14 cellular contexts compared by ENCODE assay signal in genomic region chr3:13264468-13264795, GRCh38.
"Had no signal": no experiment of that assay in that cellular context is flagged by ENCODE, and none has a peak within 500 bp of the region (broad histone marks: within the 10 kb centered on the region; RNA-seq: fewer than 3 reads in every experiment).

No MANE protein-coding gene starts in this region.

- H3K27me3 ChIP-seq: colonic mucosa, upper lobe of left lung had no signal

- H3K4me1 ChIP-seq: colonic mucosa, upper lobe of left lung had no signal

- H3K27ac ChIP-seq: colonic mucosa, neutrophil had no signal

- H3K36me3 ChIP-seq: colonic mucosa, neutrophil, upper lobe of left lung had no signal

- H3K9me3 ChIP-seq: colonic mucosa, neutrophil had no signal

- DNase-seq: activated CD4-positive, alpha-beta T cell treated with anti-CD3 and anti-CD28 coated beads, Interleukin-2, amount 50 U/mL, for 1 hour; activated naive CD4-positive, alpha-beta T cell treated with anti-CD3 and anti-CD28 coated beads, Interleukin-2, amount 50 U/mL, for 16 hours; activated T-cell treated with anti-CD3 and anti-CD28 coated beads, Interleukin-2, amount 50 U/mL, for 1 hour; amniotic stem cell; colonic mucosa; effector CD4-positive, alpha-beta T cell; foreskin melanocyte; naive thymus-derived CD4-positive, alpha-beta T cell; stimulated activated CD4-positive, alpha-beta T cell treated with anti-CD3 and anti-CD28 coated beads, Interleukin-2, amount 100 ng/mL, for 48 hours; stimulated activated naive CD4-positive, alpha-beta T cell treated with Interleukin-2 at 50 U/mL for 16 hours; T-helper 2 cell had no signal

- H3K4me3 ChIP-seq: colonic mucosa, lung, upper lobe of left lung had no signal

- ATAC-seq: naive thymus-derived CD4-positive, alpha-beta T cell had no signal
